In the genomic region with DNA sequence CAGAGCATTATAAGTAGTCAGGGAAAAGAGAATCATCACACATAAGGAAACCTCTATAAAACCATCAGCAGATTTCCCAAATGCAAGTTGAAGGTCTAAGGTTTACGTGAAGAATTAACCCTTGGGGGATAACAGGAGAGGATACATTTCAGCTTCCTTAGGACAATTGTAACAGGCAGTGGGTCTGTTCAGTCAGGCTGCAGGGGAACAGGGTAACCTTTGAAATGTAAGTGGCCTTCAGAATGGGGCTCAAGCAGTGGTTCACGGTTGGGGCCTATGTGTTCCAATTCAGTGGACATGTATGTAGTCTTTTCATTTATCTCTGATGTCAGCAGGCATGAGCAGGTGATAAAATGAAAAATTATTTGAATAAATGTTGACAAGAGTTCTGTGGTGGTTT, we compare ENCODE assay signal across 5 cellular contexts.
"Had no signal": no experiment of that assay in that cellular context is flagged by ENCODE, and none has a peak within 500 bp of the region (broad histone marks: within the 10 kb centered on the region; RNA-seq: fewer than 3 reads in every experiment).

No MANE protein-coding gene starts in this region.

- H3K27ac ChIP-seq: GM23248 had no signal

- H3K4me3 ChIP-seq: GM23248, K562 had no signal

- DNase-seq: GM23248, H9, HCEC 1CT, IMR-90 had no signal
